Comparison of ENCODE assay signal across 1 cellular context in the genomic region with DNA sequence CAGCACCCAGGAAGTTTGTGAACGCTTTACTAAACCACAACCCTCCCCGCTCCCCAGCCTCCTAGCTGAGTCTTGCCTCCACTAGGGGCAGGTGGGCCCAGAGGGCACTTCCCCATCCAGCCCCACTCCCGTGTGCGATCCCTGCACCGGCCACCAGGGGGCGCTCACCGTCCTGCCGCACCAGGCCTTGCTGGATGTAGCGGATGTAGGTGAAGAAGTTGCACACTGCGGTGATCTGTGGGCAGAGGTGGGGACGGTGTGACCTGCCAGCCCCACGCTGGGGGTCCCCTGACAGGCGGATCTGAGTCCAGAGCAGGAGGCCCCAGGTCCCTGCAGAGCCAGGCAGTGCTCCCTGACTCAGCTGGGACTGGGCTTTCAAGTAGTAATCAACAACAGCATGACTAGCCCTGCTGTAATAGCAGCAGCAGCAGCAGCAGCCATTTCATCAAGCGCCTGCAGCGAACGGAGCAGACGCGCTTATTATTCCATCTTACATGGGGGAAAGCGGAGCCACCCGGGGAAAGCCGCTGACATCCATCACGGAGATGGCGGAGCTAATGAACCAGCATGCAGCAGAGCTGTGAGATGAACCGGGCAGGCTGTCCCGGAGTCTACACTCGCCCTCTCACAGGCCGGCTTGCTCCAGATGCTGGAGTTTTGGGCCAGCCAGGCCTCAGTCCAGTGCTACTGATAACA.
TF ChIP-seq lines count a peak whose summit lies in the region.

No MANE protein-coding gene starts in this region.

TF ChIP-seq in HepG2, 621 proteins besides CTCF, POLR2A, EP300 and RAD21 (continued from another document and continues in another):
- TF ChIP-seq, protein P1, sequence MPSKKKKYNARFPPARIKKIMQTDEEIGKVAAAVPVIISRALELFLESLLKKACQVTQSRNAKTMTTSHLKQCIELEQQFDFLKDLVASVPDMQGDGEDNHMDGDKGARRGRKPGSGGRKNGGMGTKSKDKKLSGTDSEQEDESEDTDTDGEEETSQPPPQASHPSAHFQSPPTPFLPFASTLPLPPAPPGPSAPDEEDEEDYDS (CRISPR knock-in tag; IDR thresholded peaks at IDR 0.05) = 0 out of 2 replicates have a peak, but pooled peaks have one; percentile 41
- TF ChIP-seq ZC3H13 (CRISPR knock-in tag; IDR thresholded peaks at IDR 0.05) = no peak
- TF ChIP-seq, protein P2, sequence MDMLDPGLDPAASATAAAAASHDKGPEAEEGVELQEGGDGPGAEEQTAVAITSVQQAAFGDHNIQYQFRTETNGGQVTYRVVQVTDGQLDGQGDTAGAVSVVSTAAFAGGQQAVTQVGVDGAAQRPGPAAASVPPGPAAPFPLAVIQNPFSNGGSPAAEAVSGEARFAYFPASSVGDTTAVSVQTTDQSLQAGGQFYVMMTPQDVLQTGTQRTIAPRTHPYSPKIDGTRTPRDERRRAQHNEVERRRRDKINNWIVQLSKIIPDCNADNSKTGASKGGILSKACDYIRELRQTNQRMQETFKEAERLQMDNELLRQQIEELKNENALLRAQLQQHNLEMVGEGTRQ (IDR thresholded peaks at IDR 0.05; ENCODE audit: low read depth, low read length) = no peak
- TF ChIP-seq, protein P2 (CRISPR knock-in tag; IDR thresholded peaks at IDR 0.05; ENCODE audit: borderline replicate concordance) = no peak
- TF ChIP-seq, protein P3, sequence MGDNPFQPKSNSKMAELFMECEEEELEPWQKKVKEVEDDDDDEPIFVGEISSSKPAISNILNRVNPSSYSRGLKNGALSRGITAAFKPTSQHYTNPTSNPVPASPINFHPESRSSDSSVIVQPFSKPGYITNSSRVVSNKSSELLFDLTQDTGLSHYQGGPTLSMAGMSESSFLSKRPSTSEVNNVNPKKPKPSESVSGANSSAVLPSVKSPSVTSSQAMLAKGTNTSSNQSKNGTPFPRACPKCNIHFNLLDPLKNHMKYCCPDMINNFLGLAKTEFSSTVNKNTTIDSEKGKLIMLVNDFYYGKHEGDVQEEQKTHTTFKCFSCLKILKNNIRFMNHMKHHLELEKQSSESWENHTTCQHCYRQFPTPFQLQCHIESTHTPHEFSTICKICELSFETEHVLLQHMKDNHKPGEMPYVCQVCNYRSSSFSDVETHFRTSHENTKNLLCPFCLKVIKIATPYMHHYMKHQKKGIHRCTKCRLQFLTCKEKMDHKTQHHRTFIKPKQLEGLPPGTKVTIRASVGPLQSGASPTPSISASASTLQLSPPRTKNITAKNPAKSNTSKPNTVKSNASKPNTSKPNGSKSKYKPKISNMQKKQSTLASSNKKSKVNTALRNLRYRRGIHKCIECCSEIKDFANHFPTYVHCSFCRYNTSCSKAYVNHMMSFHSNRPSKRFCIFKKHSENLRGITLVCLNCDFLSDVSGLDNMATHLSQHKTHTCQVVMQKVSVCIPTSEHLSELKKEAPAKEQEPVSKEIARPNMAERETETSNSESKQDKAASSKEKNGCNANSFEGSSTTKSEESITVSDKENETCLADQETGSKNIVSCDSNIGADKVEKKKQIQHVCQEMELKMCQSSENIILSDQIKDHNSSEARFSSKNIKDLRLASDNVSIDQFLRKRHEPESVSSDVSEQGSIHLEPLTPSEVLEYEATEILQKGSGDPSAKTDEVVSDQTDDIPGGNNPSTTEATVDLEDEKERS (CRISPR knock-in tag; IDR thresholded peaks at IDR 0.05) = no peak
- no peak for TF ChIP-seq ZNF616 (CRISPR knock-in tag; IDR thresholded peaks at IDR 0.05; ENCODE audit: low read depth)
- TF ChIP-seq, protein P4, sequence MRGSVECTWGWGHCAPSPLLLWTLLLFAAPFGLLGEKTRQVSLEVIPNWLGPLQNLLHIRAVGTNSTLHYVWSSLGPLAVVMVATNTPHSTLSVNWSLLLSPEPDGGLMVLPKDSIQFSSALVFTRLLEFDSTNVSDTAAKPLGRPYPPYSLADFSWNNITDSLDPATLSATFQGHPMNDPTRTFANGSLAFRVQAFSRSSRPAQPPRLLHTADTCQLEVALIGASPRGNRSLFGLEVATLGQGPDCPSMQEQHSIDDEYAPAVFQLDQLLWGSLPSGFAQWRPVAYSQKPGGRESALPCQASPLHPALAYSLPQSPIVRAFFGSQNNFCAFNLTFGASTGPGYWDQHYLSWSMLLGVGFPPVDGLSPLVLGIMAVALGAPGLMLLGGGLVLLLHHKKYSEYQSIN (CRISPR knock-in tag; IDR thresholded peaks at IDR 0.05; ENCODE audit: borderline replicate concordance) = no peak
- TF ChIP-seq ZNF562 (CRISPR knock-in tag; IDR thresholded peaks at IDR 0.05; ENCODE audit: borderline replicate concordance) = no peak
- no peak for TF ChIP-seq ZKSCAN5 (CRISPR knock-in tag; IDR thresholded peaks at IDR 0.05)
- TF ChIP-seq SIX4 (CRISPR knock-in tag; IDR thresholded peaks at IDR 0.05) = no peak
- TF ChIP-seq, protein P5, sequence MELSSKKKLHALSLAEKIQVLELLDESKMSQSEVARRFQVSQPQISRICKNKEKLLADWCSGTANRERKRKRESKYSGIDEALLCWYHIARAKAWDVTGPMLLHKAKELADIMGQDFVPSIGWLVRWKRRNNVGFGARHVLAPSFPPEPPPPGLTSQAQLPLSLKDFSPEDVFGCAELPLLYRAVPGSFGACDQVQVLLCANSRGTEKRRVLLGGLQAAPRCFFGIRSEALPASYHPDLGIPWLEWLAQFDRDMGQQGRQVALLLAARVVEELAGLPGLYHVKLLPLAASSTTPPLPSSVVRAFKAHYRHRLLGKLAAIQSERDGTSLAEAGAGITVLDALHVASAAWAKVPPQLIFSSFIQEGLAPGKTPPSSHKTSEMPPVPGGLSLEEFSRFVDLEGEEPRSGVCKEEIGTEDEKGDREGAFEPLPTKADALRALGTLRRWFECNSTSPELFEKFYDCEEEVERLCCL (CRISPR knock-in tag; IDR thresholded peaks at IDR 0.05; ENCODE audit: borderline replicate concordance) = no peak
- no peak for TF ChIP-seq SP1 (IDR thresholded peaks at IDR 0.05)
- no peak; the same call in 1 of the 2 replicates for TF ChIP-seq SP1 (CRISPR knock-in tag; IDR thresholded peaks at IDR 0.05)
- no peak for TF ChIP-seq ZFP1 (CRISPR knock-in tag; IDR thresholded peaks at IDR 0.05)
- TF ChIP-seq ZNF160 (CRISPR knock-in tag; IDR thresholded peaks at IDR 0.05) = no peak
- TF ChIP-seq HNRNPL (IDR thresholded peaks at IDR 0.05; ENCODE audit: low read depth, low read length) = 0 out of 2 replicates have a peak, but pooled peaks have one; percentile 50
- TF ChIP-seq SMARCC2 (IDR thresholded peaks at IDR 0.05) = no peak
- TF ChIP-seq ZBTB8A (CRISPR knock-in tag; IDR thresholded peaks at IDR 0.05; ENCODE audit: borderline replicate concordance, low read depth) = no peak
- TF ChIP-seq FOSL1 (CRISPR knock-in tag; IDR thresholded peaks at IDR 0.05; ENCODE audit: borderline replicate concordance) = no peak
- TF ChIP-seq GTF2F1 (IDR thresholded peaks at IDR 0.05; ENCODE audit: low read length) = no peak
- no peak for TF ChIP-seq ZNF850 (CRISPR knock-in tag; conservative IDR thresholded peaks at IDR 0.05)
- TF ChIP-seq, protein P6, sequence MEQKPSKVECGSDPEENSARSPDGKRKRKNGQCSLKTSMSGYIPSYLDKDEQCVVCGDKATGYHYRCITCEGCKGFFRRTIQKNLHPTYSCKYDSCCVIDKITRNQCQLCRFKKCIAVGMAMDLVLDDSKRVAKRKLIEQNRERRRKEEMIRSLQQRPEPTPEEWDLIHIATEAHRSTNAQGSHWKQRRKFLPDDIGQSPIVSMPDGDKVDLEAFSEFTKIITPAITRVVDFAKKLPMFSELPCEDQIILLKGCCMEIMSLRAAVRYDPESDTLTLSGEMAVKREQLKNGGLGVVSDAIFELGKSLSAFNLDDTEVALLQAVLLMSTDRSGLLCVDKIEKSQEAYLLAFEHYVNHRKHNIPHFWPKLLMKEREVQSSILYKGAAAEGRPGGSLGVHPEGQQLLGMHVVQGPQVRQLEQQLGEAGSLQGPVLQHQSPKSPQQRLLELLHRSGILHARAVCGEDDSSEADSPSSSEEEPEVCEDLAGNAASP (CRISPR knock-in tag; IDR thresholded peaks at IDR 0.05; ENCODE audit: borderline replicate concordance) = peak; percentile 73; the same call in 1 of the 2 replicates
- TF ChIP-seq ZNF607 (CRISPR knock-in tag; IDR thresholded peaks at IDR 0.05; ENCODE audit: borderline replicate concordance) = no peak
- no peak for TF ChIP-seq NFATC3 (CRISPR knock-in tag; IDR thresholded peaks at IDR 0.05)
- TF ChIP-seq HNF4A (CRISPR knock-in tag; IDR thresholded peaks at IDR 0.05) = peak; percentile 28; the same call in 1 of the 2 replicates
- TF ChIP-seq EZH2 (conservative IDR thresholded peaks at IDR 0.05; ENCODE audit: low read depth, low read length) = no peak
- peak; percentile 23; the same call in 1 of the 2 replicates for TF ChIP-seq NCOA2 (CRISPR knock-in tag; IDR thresholded peaks at IDR 0.05)
- no peak for TF ChIP-seq MBD4 (IDR thresholded peaks at IDR 0.05; ENCODE audit: borderline replicate concordance, low read length)
- no peak for TF ChIP-seq HNF4G (IDR thresholded peaks at IDR 0.05; ENCODE audit: borderline replicate concordance, low read depth, low read length)
- no peak for TF ChIP-seq HNF4G (CRISPR knock-in tag; IDR thresholded peaks at IDR 0.05; ENCODE audit: borderline replicate concordance, low read depth)
- TF ChIP-seq GLI4 (CRISPR knock-in tag; IDR thresholded peaks at IDR 0.05; ENCODE audit: borderline replicate concordance) = no peak
- TF ChIP-seq MIXL1 (CRISPR knock-in tag; IDR thresholded peaks at IDR 0.05) = no peak
- peak; percentile 67 for TF ChIP-seq ZNF501 (CRISPR knock-in tag; IDR thresholded peaks at IDR 0.05)
- TF ChIP-seq ZNF350 (CRISPR knock-in tag; IDR thresholded peaks at IDR 0.05; ENCODE audit: borderline replicate concordance, low read depth) = peak; percentile 67; the same call in 1 of the 2 replicates
- TF ChIP-seq ATF7-NPFF (CRISPR knock-in tag; IDR thresholded peaks at IDR 0.05; ENCODE audit: low read depth) = no peak
- no peak for TF ChIP-seq DMAP1 (CRISPR knock-in tag; IDR thresholded peaks at IDR 0.05)
- TF ChIP-seq, protein P7, sequence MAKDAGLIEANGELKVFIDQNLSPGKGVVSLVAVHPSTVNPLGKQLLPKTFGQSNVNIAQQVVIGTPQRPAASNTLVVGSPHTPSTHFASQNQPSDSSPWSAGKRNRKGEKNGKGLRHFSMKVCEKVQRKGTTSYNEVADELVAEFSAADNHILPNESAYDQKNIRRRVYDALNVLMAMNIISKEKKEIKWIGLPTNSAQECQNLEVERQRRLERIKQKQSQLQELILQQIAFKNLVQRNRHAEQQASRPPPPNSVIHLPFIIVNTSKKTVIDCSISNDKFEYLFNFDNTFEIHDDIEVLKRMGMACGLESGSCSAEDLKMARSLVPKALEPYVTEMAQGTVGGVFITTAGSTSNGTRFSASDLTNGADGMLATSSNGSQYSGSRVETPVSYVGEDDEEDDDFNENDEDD (CRISPR knock-in tag; IDR thresholded peaks at IDR 0.05; ENCODE audit: borderline replicate concordance) = no peak
- TF ChIP-seq, protein P8, sequence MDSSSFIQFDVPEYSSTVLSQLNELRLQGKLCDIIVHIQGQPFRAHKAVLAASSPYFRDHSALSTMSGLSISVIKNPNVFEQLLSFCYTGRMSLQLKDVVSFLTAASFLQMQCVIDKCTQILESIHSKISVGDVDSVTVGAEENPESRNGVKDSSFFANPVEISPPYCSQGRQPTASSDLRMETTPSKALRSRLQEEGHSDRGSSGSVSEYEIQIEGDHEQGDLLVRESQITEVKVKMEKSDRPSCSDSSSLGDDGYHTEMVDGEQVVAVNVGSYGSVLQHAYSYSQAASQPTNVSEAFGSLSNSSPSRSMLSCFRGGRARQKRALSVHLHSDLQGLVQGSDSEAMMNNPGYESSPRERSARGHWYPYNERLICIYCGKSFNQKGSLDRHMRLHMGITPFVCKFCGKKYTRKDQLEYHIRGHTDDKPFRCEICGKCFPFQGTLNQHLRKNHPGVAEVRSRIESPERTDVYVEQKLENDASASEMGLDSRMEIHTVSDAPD (CRISPR knock-in tag; IDR thresholded peaks at IDR 0.05) = no peak
- no peak for TF ChIP-seq MAFG (CRISPR knock-in tag; IDR thresholded peaks at IDR 0.05)
- TF ChIP-seq ZNF335 (CRISPR knock-in tag; IDR thresholded peaks at IDR 0.05) = 0 out of 2 replicates have a peak, but pooled peaks have one; percentile 53
- no peak for TF ChIP-seq ZNF367 (CRISPR knock-in tag; IDR thresholded peaks at IDR 0.05; ENCODE audit: borderline replicate concordance)
- peak; percentile 52 for TF ChIP-seq PTBP1 (IDR thresholded peaks at IDR 0.05; ENCODE audit: low read depth, low read length, poor library complexity, severe bottlenecking)
- TF ChIP-seq TCF7 (IDR thresholded peaks at IDR 0.05; ENCODE audit: low read depth) = no peak
- TF ChIP-seq, protein P9, sequence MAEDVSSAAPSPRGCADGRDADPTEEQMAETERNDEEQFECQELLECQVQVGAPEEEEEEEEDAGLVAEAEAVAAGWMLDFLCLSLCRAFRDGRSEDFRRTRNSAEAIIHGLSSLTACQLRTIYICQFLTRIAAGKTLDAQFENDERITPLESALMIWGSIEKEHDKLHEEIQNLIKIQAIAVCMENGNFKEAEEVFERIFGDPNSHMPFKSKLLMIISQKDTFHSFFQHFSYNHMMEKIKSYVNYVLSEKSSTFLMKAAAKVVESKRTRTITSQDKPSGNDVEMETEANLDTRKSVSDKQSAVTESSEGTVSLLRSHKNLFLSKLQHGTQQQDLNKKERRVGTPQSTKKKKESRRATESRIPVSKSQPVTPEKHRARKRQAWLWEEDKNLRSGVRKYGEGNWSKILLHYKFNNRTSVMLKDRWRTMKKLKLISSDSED (CRISPR knock-in tag; IDR thresholded peaks at IDR 0.05) = no peak
- TF ChIP-seq, protein P10, sequence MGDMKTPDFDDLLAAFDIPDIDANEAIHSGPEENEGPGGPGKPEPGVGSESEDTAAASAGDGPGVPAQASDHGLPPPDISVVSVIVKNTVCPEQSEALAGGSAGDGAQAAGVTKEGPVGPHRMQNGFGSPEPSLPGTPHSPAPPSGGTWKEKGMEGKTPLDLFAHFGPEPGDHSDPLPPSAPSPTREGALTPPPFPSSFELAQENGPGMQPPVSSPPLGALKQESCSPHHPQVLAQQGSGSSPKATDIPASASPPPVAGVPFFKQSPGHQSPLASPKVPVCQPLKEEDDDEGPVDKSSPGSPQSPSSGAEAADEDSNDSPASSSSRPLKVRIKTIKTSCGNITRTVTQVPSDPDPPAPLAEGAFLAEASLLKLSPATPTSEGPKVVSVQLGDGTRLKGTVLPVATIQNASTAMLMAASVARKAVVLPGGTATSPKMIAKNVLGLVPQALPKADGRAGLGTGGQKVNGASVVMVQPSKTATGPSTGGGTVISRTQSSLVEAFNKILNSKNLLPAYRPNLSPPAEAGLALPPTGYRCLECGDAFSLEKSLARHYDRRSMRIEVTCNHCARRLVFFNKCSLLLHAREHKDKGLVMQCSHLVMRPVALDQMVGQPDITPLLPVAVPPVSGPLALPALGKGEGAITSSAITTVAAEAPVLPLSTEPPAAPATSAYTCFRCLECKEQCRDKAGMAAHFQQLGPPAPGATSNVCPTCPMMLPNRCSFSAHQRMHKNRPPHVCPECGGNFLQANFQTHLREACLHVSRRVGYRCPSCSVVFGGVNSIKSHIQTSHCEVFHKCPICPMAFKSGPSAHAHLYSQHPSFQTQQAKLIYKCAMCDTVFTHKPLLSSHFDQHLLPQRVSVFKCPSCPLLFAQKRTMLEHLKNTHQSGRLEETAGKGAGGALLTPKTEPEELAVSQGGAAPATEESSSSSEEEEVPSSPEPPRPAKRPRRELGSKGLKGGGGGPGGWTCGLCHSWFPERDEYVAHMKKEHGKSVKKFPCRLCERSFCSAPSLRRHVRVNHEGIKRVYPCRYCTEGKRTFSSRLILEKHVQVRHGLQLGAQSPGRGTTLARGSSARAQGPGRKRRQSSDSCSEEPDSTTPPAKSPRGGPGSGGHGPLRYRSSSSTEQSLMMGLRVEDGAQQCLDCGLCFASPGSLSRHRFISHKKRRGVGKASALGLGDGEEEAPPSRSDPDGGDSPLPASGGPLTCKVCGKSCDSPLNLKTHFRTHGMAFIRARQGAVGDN (CRISPR knock-in tag; IDR thresholded peaks at IDR 0.05) = peak; percentile 71
